8 cellular contexts compared by ENCODE assay signal in the genomic region with DNA sequence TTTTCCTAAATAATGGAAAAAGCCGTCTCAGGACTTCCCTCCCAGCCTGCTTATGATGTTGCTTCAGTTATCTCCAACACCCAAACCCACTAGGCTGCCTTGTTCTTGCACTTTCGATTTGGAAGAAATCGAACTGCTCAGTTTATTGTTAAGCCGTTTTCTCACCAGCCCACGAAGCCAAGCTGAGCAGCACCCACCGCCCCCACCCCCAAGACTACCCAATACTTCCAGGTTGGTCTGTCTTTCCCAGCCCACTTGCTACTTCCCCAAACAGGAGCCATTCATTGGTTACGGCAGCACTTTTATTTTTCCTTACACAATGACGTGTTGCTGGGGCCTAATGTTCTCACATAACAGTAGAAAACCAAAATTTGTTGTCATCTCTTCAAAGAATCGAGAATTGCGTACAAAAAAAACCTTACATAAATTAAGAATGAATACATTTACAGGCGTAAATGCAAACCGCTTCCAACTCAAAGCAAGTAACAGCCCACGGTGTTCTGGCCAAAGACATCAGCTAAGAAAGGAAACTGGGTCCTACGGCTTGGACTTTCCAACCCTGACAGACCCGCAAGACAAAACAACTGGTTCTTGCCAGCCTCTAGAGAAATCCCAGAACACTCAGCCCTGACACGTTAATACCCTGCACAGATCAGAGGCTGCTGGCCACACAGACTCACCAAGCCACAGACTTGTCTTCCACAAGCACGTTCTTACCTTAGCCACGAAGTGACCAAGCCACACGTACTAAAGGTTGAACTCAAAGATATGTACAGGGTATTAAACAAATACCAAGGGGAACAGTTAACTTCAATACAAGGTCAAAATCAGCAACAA. TPM values are rescaled to one million over a fixed set of nuclear protein-coding genes. Genes with fewer than 3 reads are reported as not detected.
A peak's percentile ranks its signal among the peaks of the same experiment; 100 is the strongest.
DNase-seq lines count a peak whose midpoint lies in the region; ATAC-seq and TF ChIP-seq lines count a peak whose summit lies in the region.

No MANE protein-coding gene starts in this region.

- peaks cover 3% of the 10 kb centered on the region for H3K36me3 ChIP-seq in smooth muscle cell (ENCODE audit: low read depth)

- H3K4me1 Mint-ChIP-seq in activated T-cell treated with anti-CD3 and anti-CD28 coated beads, Interleukin-2, amount 50 U/mL, for 4 hours (ENCODE audit: low read depth) = peaks cover 23% of the 10 kb centered on the region

- H3F3A ChIP-seq in smooth muscle cell (ENCODE audit: low read depth) = peaks cover 49% of the 10 kb centered on the region

- H4K20me1 ChIP-seq in smooth muscle cell (ENCODE audit: low read depth) = peaks cover 60% of the 10 kb centered on the region

- intact Hi-C loops in right cardiac atrium (cut with DNase I) = no loop called here

- H3K4me3 ChIP-seq in right cardiac atrium (ENCODE audit: low read length) (peak overlapping the region; percentile 74), smooth muscle cell (peak overlapping the region; percentile 96)

- H3K27me3 ChIP-seq in right cardiac atrium (ENCODE audit: control insufficient read depth, insufficient read depth) = no peaks in the 10 kb centered on the region
- no peaks in the 10 kb centered on the region for H3K27me3 ChIP-seq in smooth muscle cell (ENCODE audit: low read depth)

- H3K4me1 ChIP-seq in right cardiac atrium (ENCODE audit: control insufficient read depth, insufficient read depth, low read length) (no peaks in the 10 kb centered on the region), smooth muscle cell (ENCODE audit: low read depth) (peaks cover 10% of the 10 kb centered on the region)

- H3K9me3 ChIP-seq in right cardiac atrium (ENCODE audit: control insufficient read depth, low read length) (no peaks in the 10 kb centered on the region), smooth muscle cell (replicated peaks; ENCODE audit: low read depth) (no peaks in the 10 kb centered on the region)

- H3K27ac ChIP-seq in right cardiac atrium (ENCODE audit: low read length) (peak overlapping the region; percentile 63), smooth muscle cell (ENCODE audit: low read depth) (peak overlapping the region; percentile 65)

- peaks cover 34% of the 10 kb centered on the region for H3K36me3 Mint-ChIP-seq in activated T-cell treated with anti-CD3 and anti-CD28 coated beads, Interleukin-2, amount 50 U/mL, for 4 hours (ENCODE audit: insufficient read depth)

- peaks cover 38% of the 10 kb centered on the region for H3K79me2 ChIP-seq in smooth muscle cell (ENCODE audit: low read depth)

- H3K4me3 Mint-ChIP-seq in activated T-cell treated with anti-CD3 and anti-CD28 coated beads, Interleukin-2, amount 50 U/mL, for 4 hours = peak overlapping the region; percentile 96

- no peak for TF ChIP-seq CTCF in smooth muscle cell (IDR thresholded peaks at IDR 0.05; ENCODE audit: borderline replicate concordance, insufficient read depth, poor library complexity, severe bottlenecking)

- no peaks in the 10 kb centered on the region for H3K27me3 Mint-ChIP-seq in activated T-cell treated with anti-CD3 and anti-CD28 coated beads, Interleukin-2, amount 50 U/mL, for 4 hours (ENCODE audit: low read depth)

- no peak overlapping the region for H2AFZ ChIP-seq in smooth muscle cell (ENCODE audit: low read depth)

- peak overlapping the region; percentile 95 for H3K4me2 ChIP-seq in smooth muscle cell

- no peaks in the 10 kb centered on the region for H3K9me3 Mint-ChIP-seq in activated T-cell treated with anti-CD3 and anti-CD28 coated beads, Interleukin-2, amount 50 U/mL, for 4 hours

- WGBS in right cardiac atrium = 4% methylated on average over 19 of the region's 19 CpGs
- 18% methylated on average over 18 of the region's 19 CpGs for WGBS in smooth muscle cell (ENCODE audit: low lambda C conversion rate)

- DNase-seq in stimulated activated CD4-positive, alpha-beta T cell treated with anti-CD3 and anti-CD28 coated beads, Interleukin-15, amount 100 ng/mL, for 24 hours = peak; percentile 47
- no peak for DNase-seq in stimulated activated CD4-positive, alpha-beta T cell treated with anti-CD3 and anti-CD28 coated beads, Interleukin-1b, Interleukin-23, amount 100 ng/mL, for 48 hours
- DNase-seq in activated T-cell treated with anti-CD3 and anti-CD28 coated beads, Interleukin-2, amount 50 U/mL, for 4 hours = no peak
- peak in 2 of 3 donors; percentile 28 to 32 for DNase-seq in right cardiac atrium
- DNase-seq in smooth muscle cell (lab: John Stamatoyannopoulos, UW; ENCODE audit: unreplicated experiment) = no peak
- DNase-seq in NCI-H128 (lab: John Stamatoyannopoulos, UW; ENCODE audit: unreplicated experiment) = no peak

- peak overlapping the region; percentile 52 for H3K9ac ChIP-seq in smooth muscle cell (ENCODE audit: low read depth)

- ATAC-seq in activated T-cell treated with anti-CD3 and anti-CD28 coated beads, Interleukin-2, amount 50 U/mL, for 4 hours = peak in 1 of 2 donors; percentile 2
- ATAC-seq in right cardiac atrium (no peak), HG02973 (IDR thresholded peaks at IDR 0.05; ENCODE audit: unreplicated experiment) (no peak), GM21447 (IDR thresholded peaks at IDR 0.05; ENCODE audit: unreplicated experiment) (no peak)

RNA-seq across cellular contexts. Expression of a gene that starts 2.7 kb away (rescaled TPM):
- 1,000 to 10,000 TPM; 3,953 to 4,676 (median 4,016) TPM for total RNA-seq in activated T-cell treated with anti-CD3 and anti-CD28 coated beads, Interleukin-2, amount 50 U/mL, for 4 hours
- total RNA-seq in right cardiac atrium = 100 to 1,000 TPM; 347 to 772 (median 510) TPM
- polyA plus RNA-seq in right cardiac atrium = 410 TPM
- total RNA-seq in smooth muscle cell = 6,157 and 6,793 TPM in 2 replicates
- polyA plus RNA-seq in smooth muscle cell = 5,089 and 5,332 TPM in 2 replicates

RNA-seq across cellular contexts. Expression of a gene that starts 18.3 kb away (rescaled TPM):
- under 1 TPM in 2 of 3 donors, not detected in 1; 0.33 to 0.58 TPM for total RNA-seq in activated T-cell treated with anti-CD3 and anti-CD28 coated beads, Interleukin-2, amount 50 U/mL, for 4 hours
- total RNA-seq in right cardiac atrium = under 1 TPM; 0.45 to 0.63 (median 0.53) TPM
- 0.48 TPM for polyA plus RNA-seq in right cardiac atrium
- 0.63 and 2.2 TPM in 2 replicates for total RNA-seq in smooth muscle cell
- polyA plus RNA-seq in smooth muscle cell = 0.56 and 0.72 TPM in 2 replicates

RNA-seq across cellular contexts. Expression of a gene that starts 42.2 kb away (rescaled TPM):
- 10 to 100 TPM; 59.3 to 63.3 (median 61.6) TPM for total RNA-seq in activated T-cell treated with anti-CD3 and anti-CD28 coated beads, Interleukin-2, amount 50 U/mL, for 4 hours
- total RNA-seq in right cardiac atrium (10 to 100 TPM; 12.0 to 15.3 (median 13.5) TPM), smooth muscle cell (17.9 and 19.4 TPM in 2 replicates)
- polyA plus RNA-seq in right cardiac atrium (13.0 TPM), smooth muscle cell (25.4 and 28.5 TPM in 2 replicates)

Comparison
In these comparisons a context has a peak if more than half of its experiments do, and no peak if none do; other contexts are left out.
1. DNase-seq: peak in stimulated activated CD4-positive, alpha-beta T cell treated with anti-CD3 and anti-CD28 coated beads, Interleukin-15, amount 100 ng/mL, for 24 hours (single experiment) and right cardiac atrium (2 of 3); none in stimulated activated CD4-positive, alpha-beta T cell treated with anti-CD3 and anti-CD28 coated beads, Interleukin-1b, Interleukin-23, amount 100 ng/mL, for 48 hours (single experiment), activated T-cell treated with anti-CD3 and anti-CD28 coated beads, Interleukin-2, amount 50 U/mL, for 4 hours (single experiment), smooth muscle cell (single experiment) and NCI-H128 (single experiment).